ENCODE assay signal across 8 cellular contexts in genomic region chr2:177604291-177605065, GRCh38.
DNase-seq lines count a peak whose midpoint lies in the region; ATAC-seq, FAIRE-seq and TF ChIP-seq lines count a peak whose summit lies in the region.

No MANE protein-coding gene starts in this region.

- no peaks in the 10 kb centered on the region for H3K27me3 ChIP-seq in BE2C

- TF ChIP-seq CTCF in BE2C (IDR thresholded peaks at IDR 0.05; ENCODE audit: low read depth, low read length), result peak; percentile 66

- peaks cover 3% of the 10 kb centered on the region; the same call in 1 of the 2 replicates for H3K4me1 ChIP-seq in BE2C

- H3K36me3 ChIP-seq in BE2C, result no peaks in the 10 kb centered on the region

- DNase-seq in BE2C, result peak; percentile 29
- no peak for DNase-seq in GM18507 (ENCODE audit: extremely low spot score, insufficient read length, low read depth)
- peak; percentile 65 for DNase-seq in NCI-H748 (lab: John Stamatoyannopoulos, UW; ENCODE audit: unreplicated experiment)
- peak; percentile 64 for DNase-seq in dedifferentiated amniotic fluid mesenchymal stem cell (ENCODE audit: extremely low spot score)
- DNase-seq in lung microvascular endothelial cell (ENCODE audit: low read depth in 2 of 2), result peak; percentile 62

- ATAC-seq in GM18870 (IDR thresholded peaks at IDR 0.05; ENCODE audit: unreplicated experiment), result no peak
- no peak for ATAC-seq in HG02678 (IDR thresholded peaks at IDR 0.05; ENCODE audit: unreplicated experiment)
- no peak for ATAC-seq in GM19324 (IDR thresholded peaks at IDR 0.05; ENCODE audit: low FRiP score, unreplicated experiment)

- H3K9me3 ChIP-seq in BE2C, result no peaks in the 10 kb centered on the region

- peak; percentile 80 for FAIRE-seq in GM18507 (lab: Jason Lieb, UNC)

- no peak overlapping the region for H3K4me3 ChIP-seq in BE2C (ENCODE audit: low read depth, low read length)
